ENCODE assay signal across 1 cellular context in genomic region chr9:135928731-135929655, GRCh38.
TF ChIP-seq lines count a peak whose summit lies in the region.

No MANE protein-coding gene starts in this region.

TF ChIP-seq in HCT116, 20 proteins besides CTCF, POLR2A, EP300 and RAD21 (continued from another document):
- TF ChIP-seq, protein P1, sequence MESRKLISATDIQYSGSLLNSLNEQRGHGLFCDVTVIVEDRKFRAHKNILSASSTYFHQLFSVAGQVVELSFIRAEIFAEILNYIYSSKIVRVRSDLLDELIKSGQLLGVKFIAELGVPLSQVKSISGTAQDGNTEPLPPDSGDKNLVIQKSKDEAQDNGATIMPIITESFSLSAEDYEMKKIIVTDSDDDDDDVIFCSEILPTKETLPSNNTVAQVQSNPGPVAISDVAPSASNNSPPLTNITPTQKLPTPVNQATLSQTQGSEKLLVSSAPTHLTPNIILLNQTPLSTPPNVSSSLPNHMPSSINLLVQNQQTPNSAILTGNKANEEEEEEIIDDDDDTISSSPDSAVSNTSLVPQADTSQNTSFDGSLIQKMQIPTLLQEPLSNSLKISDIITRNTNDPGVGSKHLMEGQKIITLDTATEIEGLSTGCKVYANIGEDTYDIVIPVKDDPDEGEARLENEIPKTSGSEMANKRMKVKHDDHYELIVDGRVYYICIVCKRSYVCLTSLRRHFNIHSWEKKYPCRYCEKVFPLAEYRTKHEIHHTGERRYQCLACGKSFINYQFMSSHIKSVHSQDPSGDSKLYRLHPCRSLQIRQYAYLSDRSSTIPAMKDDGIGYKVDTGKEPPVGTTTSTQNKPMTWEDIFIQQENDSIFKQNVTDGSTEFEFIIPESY (IDR thresholded peaks at IDR 0.05; ENCODE audit: extremely low read depth, insufficient replicate concordance, low read length), result no peak
- TF ChIP-seq ZFX (IDR thresholded peaks at IDR 0.05), result no peak
- TF ChIP-seq, protein P2, sequence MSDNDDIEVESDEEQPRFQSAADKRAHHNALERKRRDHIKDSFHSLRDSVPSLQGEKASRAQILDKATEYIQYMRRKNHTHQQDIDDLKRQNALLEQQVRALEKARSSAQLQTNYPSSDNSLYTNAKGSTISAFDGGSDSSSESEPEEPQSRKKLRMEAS (IDR thresholded peaks at IDR 0.05), result no peak
- no peak for TF ChIP-seq REST (IDR thresholded peaks at IDR 0.05; ENCODE audit: low read depth)
- TF ChIP-seq EZH2phosphoT487 (IDR thresholded peaks at IDR 0.05; ENCODE audit: borderline replicate concordance), result no peak
- no peak for TF ChIP-seq CEBPB (IDR thresholded peaks at IDR 0.05; ENCODE audit: low read depth)
- TF ChIP-seq TCF7L2 (IDR thresholded peaks at IDR 0.05; ENCODE audit: borderline replicate concordance, extremely low read depth, insufficient read depth, insufficient read length), result no peak
- no peak for TF ChIP-seq SIN3A (IDR thresholded peaks at IDR 0.05; ENCODE audit: low read depth)
- no peak for TF ChIP-seq SRF (IDR thresholded peaks at IDR 0.05; ENCODE audit: low read depth)
